1 cellular context compared by ENCODE assay signal in genomic region chr12:108691154-108691994, GRCh38.
TF ChIP-seq lines count a peak whose summit lies in the region.

No MANE protein-coding gene starts in this region.

TF ChIP-seq in HepG2, 621 proteins besides CTCF, POLR2A, EP300 and RAD21 (continued from another document and continues in another):
- TF ChIP-seq PATZ1 (CRISPR knock-in tag; IDR thresholded peaks at IDR 0.05) (peak; percentile 89), RBM22 (optimal IDR thresholded peaks at IDR 0.05; ENCODE audit: low read length) (peak; percentile 79), MTERF4 (CRISPR knock-in tag; IDR thresholded peaks at IDR 0.05) (peak; percentile 74), THYN1 (CRISPR knock-in tag; IDR thresholded peaks at IDR 0.05; ENCODE audit: borderline replicate concordance, low read depth) (no peak), RXRA (CRISPR knock-in tag; IDR thresholded peaks at IDR 0.05) (0 out of 2 replicates have a peak, but pooled peaks have one; percentile 10), ZFP91 (CRISPR knock-in tag; IDR thresholded peaks at IDR 0.05; ENCODE audit: borderline replicate concordance) (peak; percentile 46; the same call in 1 of the 2 replicates), SNAPC2 (CRISPR knock-in tag; IDR thresholded peaks at IDR 0.05) (0 out of 2 replicates have a peak, but pooled peaks have one; percentile 23), IRF2 (CRISPR knock-in tag; IDR thresholded peaks at IDR 0.05) (peak; percentile 19; the same call in 1 of the 2 replicates), HOXA5 (CRISPR knock-in tag; IDR thresholded peaks at IDR 0.05) (no peak), ZNF136 (CRISPR knock-in tag; IDR thresholded peaks at IDR 0.05; ENCODE audit: low read depth) (0 out of 2 replicates have a peak, but pooled peaks have one; percentile 30), ZNF335 (CRISPR knock-in tag; IDR thresholded peaks at IDR 0.05) (0 out of 2 replicates have a peak, but pooled peaks have one; percentile 23), BCL6 (CRISPR knock-in tag; IDR thresholded peaks at IDR 0.05) (0 out of 2 replicates have a peak, but pooled peaks have one; percentile 10), ZNF143 (CRISPR knock-in tag; IDR thresholded peaks at IDR 0.05) (peak; percentile 69), ZBTB40 (IDR thresholded peaks at IDR 0.05) (no peak), ZBTB40 (CRISPR knock-in tag; IDR thresholded peaks at IDR 0.05) (peak; percentile 28; the same call in 1 of the 2 replicates), ZNF558 (CRISPR knock-in tag; IDR thresholded peaks at IDR 0.05; ENCODE audit: borderline replicate concordance) (no peak), NFYC (CRISPR knock-in tag; IDR thresholded peaks at IDR 0.05) (peak; percentile 69), MAX (IDR thresholded peaks at IDR 0.05) (peak; percentile 60), MXI1 (IDR thresholded peaks at IDR 0.05; ENCODE audit: borderline replicate concordance, low read depth, low read length) (peak; percentile 74; the same call in 2 of the 3 replicates), ZNF639 (CRISPR knock-in tag; conservative IDR thresholded peaks at IDR 0.05) (0 out of 2 replicates have a peak, but pooled peaks have one; percentile 15), ZNF281 (CRISPR knock-in tag; IDR thresholded peaks at IDR 0.05; ENCODE audit: borderline replicate concordance) (peak; percentile 82), FOXO1 (CRISPR knock-in tag; IDR thresholded peaks at IDR 0.05) (no peak; the same call in 1 of the 2 replicates), MAZ (IDR thresholded peaks at IDR 0.05; ENCODE audit: borderline replicate concordance, low read depth, low read length) (0 out of 2 replicates have a peak, but pooled peaks have one; percentile 43), MAZ (CRISPR knock-in tag; IDR thresholded peaks at IDR 0.05; ENCODE audit: low read depth) (no peak), ETS1 (CRISPR knock-in tag; IDR thresholded peaks at IDR 0.05) (no peak), RXRB (CRISPR knock-in tag; IDR thresholded peaks at IDR 0.05; ENCODE audit: borderline replicate concordance) (peak; percentile 60; the same call in 1 of the 2 replicates), PBX2 (CRISPR knock-in tag; IDR thresholded peaks at IDR 0.05) (peak; percentile 54; the same call in 1 of the 2 replicates), FOXA3 (CRISPR knock-in tag; IDR thresholded peaks at IDR 0.05) (peak; percentile 37; the same call in 1 of the 2 replicates), ZNF709 (CRISPR knock-in tag; IDR thresholded peaks at IDR 0.05) (0 out of 2 replicates have a peak, but pooled peaks have one; percentile 14), MYPOP (CRISPR knock-in tag; IDR thresholded peaks at IDR 0.05) (0 out of 2 replicates have a peak, but pooled peaks have one; percentile 37), RFXANK (CRISPR knock-in tag; IDR thresholded peaks at IDR 0.05) (0 out of 2 replicates have a peak, but pooled peaks have one; percentile 12), EHMT2 (IDR thresholded peaks at IDR 0.05; ENCODE audit: borderline replicate concordance, low read depth, low read length) (no peak), SOX13 (IDR thresholded peaks at IDR 0.05) (no peak), SOX13 (CRISPR knock-in tag; conservative IDR thresholded peaks at IDR 0.05 in 1 of 2, IDR thresholded peaks at IDR 0.05 in 1 of 2) (peak in 1 of 2 experiments; percentile 82; a peak in 2 of 4 replicates), SSRP1 (CRISPR knock-in tag; IDR thresholded peaks at IDR 0.05) (peak; percentile 63; the same call in 1 of the 2 replicates)
